8 cellular contexts compared by ENCODE assay signal in genomic region chr4:85474356-85474755, GRCh38. TPM values are rescaled to one million over a fixed set of nuclear protein-coding genes. Genes with fewer than 3 reads are reported as not detected.
DNase-seq lines count a peak whose midpoint lies in the region; ATAC-seq and TF ChIP-seq lines count a peak whose summit lies in the region.

No MANE protein-coding gene starts in this region.

- H3K36me3 ChIP-seq in HUES6 (ENCODE audit: control insufficient read depth, insufficient read depth, low read length): no peaks in the 10 kb centered on the region
- no peaks in the 10 kb centered on the region for H3K36me3 ChIP-seq in lower lobe of right lung
- H3K36me3 ChIP-seq in suprapubic skin: no peaks in the 10 kb centered on the region
- no peaks in the 10 kb centered on the region for H3K36me3 ChIP-seq in naive thymus-derived CD4-positive, alpha-beta T cell (ENCODE audit: control insufficient read depth in 2 of 3, insufficient read depth in 3 of 3, low read length in 3 of 3)

- H3K9me3 Mint-ChIP-seq in brain: no peaks in the 10 kb centered on the region
- peaks cover 0 to 5% (median 0%) of the 10 kb centered on the region in 11 donors for H3K9me3 Mint-ChIP-seq in naive thymus-derived CD4-positive, alpha-beta T cell

- no peak for TF ChIP-seq EP300 in suprapubic skin (IDR thresholded peaks at IDR 0.05)

- no peaks in the 10 kb centered on the region for H3K36me3 Mint-ChIP-seq in brain
- no peaks in the 10 kb centered on the region for H3K36me3 Mint-ChIP-seq in naive thymus-derived CD4-positive, alpha-beta T cell

- 42% methylated on average over 4 of the region's 4 CpGs for WGBS in suprapubic skin

- ATAC-seq in lower lobe of right lung: no peak
- ATAC-seq in naive thymus-derived CD4-positive, alpha-beta T cell: no peak

- peak overlapping the region; percentile 90 to 98 (median 92) for H3K4me3 Mint-ChIP-seq in brain
- no peak overlapping the region for H3K4me3 Mint-ChIP-seq in naive thymus-derived CD4-positive, alpha-beta T cell

- no peak for TF ChIP-seq POLR2A in suprapubic skin (IDR thresholded peaks at IDR 0.05)

- POLR2A ChIA-PET in naive thymus-derived CD4-positive, alpha-beta T cell (lab: Charles Lee): no interaction called here

- TF ChIP-seq CTCF in brain (conservative IDR thresholded peaks at IDR 0.05) (no peak), lower lobe of right lung (IDR thresholded peaks at IDR 0.05) (no peak), suprapubic skin (IDR thresholded peaks at IDR 0.05) (no peak)

- in situ Hi-C loops in KBM-7 (cut with MboI; ENCODE audit: low pct_unique_long_range_greater_than_20kb, low sequenced_read_pairs): no loop called here

- H3K4me3 ChIP-seq in HUES6 (ENCODE audit: low read depth, low read length): peak overlapping the region; percentile 78
- peak overlapping the region; percentile 65 for H3K4me3 ChIP-seq in lower lobe of right lung
- peak overlapping the region; percentile 77 for H3K4me3 ChIP-seq in suprapubic skin
- H3K4me3 ChIP-seq in naive thymus-derived CD4-positive, alpha-beta T cell (ENCODE audit: low read length): no peak overlapping the region

- H3K27ac ChIP-seq in HUES6 (ENCODE audit: low read depth, low read length) (no peak overlapping the region), lower lobe of right lung (peak overlapping the region; percentile 84), suprapubic skin (peak overlapping the region; percentile 86)
- H3K27ac ChIP-seq in naive thymus-derived CD4-positive, alpha-beta T cell (ENCODE audit: low read depth, low read length): no peak overlapping the region

- intact Hi-C loops in lower lobe of right lung (cut with DNase I): no loop called here
- intact Hi-C loops in naive thymus-derived CD4-positive, alpha-beta T cell (cut with micrococcal nuclease): no loop called here

- H3K27me3 ChIP-seq in HUES6 (ENCODE audit: control insufficient read depth, insufficient read depth, low read length) (peaks cover 10% of the 10 kb centered on the region), lower lobe of right lung (ENCODE audit: low read depth) (no peaks in the 10 kb centered on the region), suprapubic skin (no peaks in the 10 kb centered on the region)
- no peaks in the 10 kb centered on the region for H3K27me3 ChIP-seq in naive thymus-derived CD4-positive, alpha-beta T cell (ENCODE audit: control insufficient read depth in 2 of 2, insufficient read depth in 2 of 2, low read length in 2 of 2)

- H3K27ac Mint-ChIP-seq in brain: peak overlapping the region in 3 of 5 experiments; percentile 90 to 96 (median 93)
- H3K27ac Mint-ChIP-seq in naive thymus-derived CD4-positive, alpha-beta T cell: no peak overlapping the region

- no peak overlapping the region for H3K9ac ChIP-seq in HUES6 (ENCODE audit: low read length)

- peaks cover 25% of the 10 kb centered on the region for H3K27me3 Mint-ChIP-seq in brain
- peaks cover 14 to 38% (median 23%) of the 10 kb centered on the region in 5 donors for H3K27me3 Mint-ChIP-seq in naive thymus-derived CD4-positive, alpha-beta T cell

- DNase-seq in lower lobe of right lung (no peak), suprapubic skin (ENCODE audit: low spot score in 2 of 2) (no peak), KBM-7 (no peak), NCI-H1694 (lab: John Stamatoyannopoulos, UW) (no peak), NCI-H446 (lab: John Stamatoyannopoulos, UW) (no peak)
- no peak for DNase-seq in naive thymus-derived CD4-positive, alpha-beta T cell

- no peaks in the 10 kb centered on the region for H3K9me3 ChIP-seq in HUES6 (ENCODE audit: control insufficient read depth, insufficient read depth, low read depth, low read length)
- no peaks in the 10 kb centered on the region for H3K9me3 ChIP-seq in lower lobe of right lung
- H3K9me3 ChIP-seq in suprapubic skin: no peaks in the 10 kb centered on the region
- H3K9me3 ChIP-seq in naive thymus-derived CD4-positive, alpha-beta T cell (ENCODE audit: control insufficient read depth in 2 of 3, low read length in 3 of 3): no peaks in the 10 kb centered on the region

- peaks cover 4% of the 10 kb centered on the region; the same call in 1 of the 2 replicates for H3K4me1 ChIP-seq in HUES6 (ENCODE audit: control insufficient read depth, insufficient read depth, low read length)
- no peaks in the 10 kb centered on the region for H3K4me1 ChIP-seq in lower lobe of right lung
- peaks cover 11% of the 10 kb centered on the region for H3K4me1 ChIP-seq in suprapubic skin
- no peaks in the 10 kb centered on the region for H3K4me1 ChIP-seq in naive thymus-derived CD4-positive, alpha-beta T cell (ENCODE audit: control insufficient read depth in 2 of 2, insufficient read depth in 2 of 2, low read length in 2 of 2)

- peaks cover 53% of the 10 kb centered on the region for H3K4me1 Mint-ChIP-seq in brain
- peaks cover 0 to 3% (median 0%) of the 10 kb centered on the region in 7 donors for H3K4me1 Mint-ChIP-seq in naive thymus-derived CD4-positive, alpha-beta T cell

- CTCF ChIA-PET in naive thymus-derived CD4-positive, alpha-beta T cell (lab: Charles Lee): no interaction called here

RNA-seq across cellular contexts. Expression of gene ARHGAP24, which starts 0.6 kb away (rescaled TPM):
- polyA plus RNA-seq in brain (ENCODE audit: insufficient read depth, low read depth, low replicate concordance): 1.6 TPM
- total RNA-seq in lower lobe of right lung (28.7 TPM), suprapubic skin (10 to 100 TPM; 17.8 to 65.2 (median 27.2) TPM)
- total RNA-seq in naive thymus-derived CD4-positive, alpha-beta T cell: 10 to 100 TPM in 1 of 5 experiments, 1 to 10 TPM in 1, under 1 TPM in 2, not detected in 1; 0.41 to 12.7 (median 1.3) TPM
- polyA plus RNA-seq in naive thymus-derived CD4-positive, alpha-beta T cell: not detected

Comparison
In these comparisons a context has a peak if more than half of its experiments do, and no peak if none do; other contexts are left out.
1. H3K27ac ChIP-seq: peak in lower lobe of right lung (single experiment) and suprapubic skin (single experiment); none in HUES6 (single experiment) and naive thymus-derived CD4-positive, alpha-beta T cell (single experiment).
2. H3K27ac Mint-ChIP-seq: peak in brain (3 of 5); none in naive thymus-derived CD4-positive, alpha-beta T cell (0 of 9).
3. H3K4me3 Mint-ChIP-seq: peak in brain (5 of 5); none in naive thymus-derived CD4-positive, alpha-beta T cell (0 of 10).